ENCODE assay signal across 8 cellular contexts in the genomic region with DNA sequence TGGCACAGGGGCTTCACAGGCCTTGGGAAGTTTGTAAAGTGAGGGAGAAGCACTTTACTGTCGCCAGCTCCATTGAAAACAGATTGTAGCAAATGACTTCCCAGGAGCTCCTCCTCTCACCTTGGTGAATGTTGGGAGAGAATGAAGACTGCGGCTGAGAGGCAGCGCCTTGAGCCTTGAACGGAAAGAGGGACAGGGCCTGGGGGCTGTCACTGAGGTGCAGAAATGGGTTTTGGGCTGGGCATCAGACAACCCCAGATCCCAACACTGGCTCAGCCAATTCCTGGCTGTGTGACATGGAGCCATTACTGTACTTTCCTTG. TPM values are rescaled to one million over a fixed set of nuclear protein-coding genes. Genes with fewer than 3 reads are reported as not detected.
DNase-seq lines count a peak whose midpoint lies in the region; ATAC-seq and FAIRE-seq lines count a peak whose summit lies in the region.

No MANE protein-coding gene starts in this region.

- H3K27me3 ChIP-seq in naive thymus-derived CD4-positive, alpha-beta T cell (ENCODE audit: control insufficient read depth in 2 of 2, insufficient read depth in 2 of 2, low read length in 2 of 2): no peaks in the 10 kb centered on the region

- no peaks in the 10 kb centered on the region for H3K36me3 Mint-ChIP-seq in naive thymus-derived CD4-positive, alpha-beta T cell

- intact Hi-C loops in naive thymus-derived CD4-positive, alpha-beta T cell (cut with micrococcal nuclease): loop anchor here (2.0 to 10.0 kb wide), 5 partner anchors 122 to 562 kb away; a partner anchor contains a TSS

- peak overlapping the region; percentile 94 for H3K4me3 ChIP-seq in naive thymus-derived CD4-positive, alpha-beta T cell (ENCODE audit: low read length)

- ATAC-seq in GM18861 (IDR thresholded peaks at IDR 0.05; ENCODE audit: unreplicated experiment) (peak; percentile 27), HG03460 (IDR thresholded peaks at IDR 0.05; ENCODE audit: unreplicated experiment) (peak; percentile 21), HG02885 (IDR thresholded peaks at IDR 0.05; ENCODE audit: poor library complexity, unreplicated experiment) (no peak)
- ATAC-seq in naive thymus-derived CD4-positive, alpha-beta T cell: no peak

- POLR2A ChIA-PET in naive thymus-derived CD4-positive, alpha-beta T cell (lab: Charles Lee): no interaction called here

- H3K27me3 Mint-ChIP-seq in naive thymus-derived CD4-positive, alpha-beta T cell: peaks cover 0 to 6% (median 4%) of the 10 kb centered on the region in 5 donors

- peak overlapping the region; percentile 81 for H3K27ac ChIP-seq in caudate nucleus (ENCODE audit: low read depth, low read length)
- peak overlapping the region; percentile 79 for H3K27ac ChIP-seq in naive thymus-derived CD4-positive, alpha-beta T cell (ENCODE audit: low read depth, low read length)

- peaks cover 8 to 35% (median 20%) of the 10 kb centered on the region in 7 donors for H3K4me1 Mint-ChIP-seq in naive thymus-derived CD4-positive, alpha-beta T cell

- H3K9me3 ChIP-seq in naive thymus-derived CD4-positive, alpha-beta T cell (ENCODE audit: control insufficient read depth in 2 of 3, low read length in 3 of 3): no peaks in the 10 kb centered on the region

- H3K27ac Mint-ChIP-seq in naive thymus-derived CD4-positive, alpha-beta T cell: peak overlapping the region; percentile 37 to 95 (median 87)

- H3K36me3 ChIP-seq in naive thymus-derived CD4-positive, alpha-beta T cell (ENCODE audit: control insufficient read depth in 2 of 3, insufficient read depth in 3 of 3, low read length in 3 of 3): peaks cover 0 to 8% (median 0%) of the 10 kb centered on the region in 3 experiments

- peaks cover 0 to 1% (median 0%) of the 10 kb centered on the region in 11 donors for H3K9me3 Mint-ChIP-seq in naive thymus-derived CD4-positive, alpha-beta T cell

- CTCF ChIA-PET in naive thymus-derived CD4-positive, alpha-beta T cell (lab: Charles Lee): no interaction called here

- peaks cover 6 to 8% of the 10 kb centered on the region in 2 donors for H3K4me1 ChIP-seq in naive thymus-derived CD4-positive, alpha-beta T cell (ENCODE audit: control insufficient read depth in 2 of 2, insufficient read depth in 2 of 2, low read length in 2 of 2)

- peak in 6 of 61 donors; percentile 41 to 67 (median 51) for DNase-seq in caudate nucleus (lab: John Stamatoyannopoulos, UW)
- DNase-seq in naive thymus-derived CD4-positive, alpha-beta T cell: peak in 1 of 9 donors; percentile 2
- DNase-seq in HTR-8/SVneo (ENCODE audit: insufficient read length, low spot score): no peak
- DNase-seq in NCI-H748 (lab: John Stamatoyannopoulos, UW; ENCODE audit: unreplicated experiment): no peak
- DNase-seq in A172 (ENCODE audit: low spot score): no peak

- peak overlapping the region; percentile 72 to 93 (median 88) for H3K4me3 Mint-ChIP-seq in naive thymus-derived CD4-positive, alpha-beta T cell

- FAIRE-seq in HTR-8/SVneo (lab: Jason Lieb, UNC): no peak

RNA-seq across cellular contexts. Expression of a gene that starts 0.6 kb away (rescaled TPM):
- total RNA-seq in naive thymus-derived CD4-positive, alpha-beta T cell: 10 to 100 TPM; 18.7 to 33.2 (median 27.6) TPM
- 1 to 10 TPM; 9.1 to 9.9 TPM for polyA plus RNA-seq in naive thymus-derived CD4-positive, alpha-beta T cell
- total RNA-seq in A172 (2014; rRNA removed; shearing (Covaris generic)): 8.5 and 10.2 TPM in 2 replicates

Comparison
In these comparisons a context has a peak if more than half of its experiments do, and no peak if none do; other contexts are left out.
1. ATAC-seq: peak in GM18861 (single experiment) and HG03460 (single experiment); none in naive thymus-derived CD4-positive, alpha-beta T cell (single experiment) and HG02885 (single experiment).